ENCODE assay signal across 31 cellular contexts in the genomic region with DNA sequence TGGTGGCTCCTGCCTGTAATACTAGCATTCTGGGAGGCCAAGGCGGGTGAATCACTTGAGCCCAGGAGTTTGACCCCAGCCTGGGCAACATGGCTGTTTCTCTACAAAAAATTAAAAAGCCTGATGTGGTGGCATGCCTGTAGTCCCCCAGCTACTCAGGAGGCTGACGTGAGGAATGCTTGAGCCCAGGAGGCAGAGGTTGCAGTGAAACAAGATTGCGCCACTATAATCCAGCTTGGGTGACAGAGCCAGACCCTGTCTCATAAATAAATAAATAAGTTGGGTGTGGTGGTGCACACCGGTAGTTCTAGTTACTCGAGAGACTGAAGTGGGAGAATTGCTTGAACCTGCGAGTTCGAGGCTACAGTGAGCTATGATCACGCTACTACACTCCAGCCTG.
DNase-seq lines count a peak whose midpoint lies in the region; ATAC-seq, FAIRE-seq and TF ChIP-seq lines count a peak whose summit lies in the region.
"Had no signal": no experiment of that assay in that cellular context is flagged by ENCODE, and none has a peak within 500 bp of the region (broad histone marks: within the 10 kb centered on the region; RNA-seq: fewer than 3 reads in every experiment).

No MANE protein-coding gene starts in this region.

- no peaks in the 10 kb centered on the region for H3K9me3 ChIP-seq in PC-9 (ENCODE audit: insufficient read depth, low read depth)
- H3K9me3 ChIP-seq in H1 (ENCODE audit: insufficient read depth in 2 of 2, low read depth in 1 of 2, low read length in 1 of 2), result no peaks in the 10 kb centered on the region
- H3K9me3 ChIP-seq in trophoblast cell (ENCODE audit: insufficient read depth, low read depth, low read length), result peaks cover 4% of the 10 kb centered on the region
- H3K9me3 ChIP-seq: adrenal gland, pancreas, upper lobe of right lung had no signal

- H4K20me1 ChIP-seq in PC-9 (ENCODE audit: insufficient read depth) (no peaks in the 10 kb centered on the region), H1 (replicated peaks in 1 of 2; ENCODE audit: control insufficient read depth in 1 of 2, insufficient read depth in 2 of 2, low read length in 2 of 2) (peaks cover 0 to 8% of the 10 kb centered on the region in 2 experiments)

- H3K9ac ChIP-seq in H1 (replicated peaks in 1 of 4; ENCODE audit: extremely low read depth in 1 of 4, low read depth in 3 of 4, low read length in 3 of 4) (no peak overlapping the region), trophoblast cell (ENCODE audit: low read length) (no peak overlapping the region)
- H3K9ac ChIP-seq: neural progenitor cell had no signal

- no peak overlapping the region for H2BK5ac ChIP-seq in H1 (ENCODE audit: low read depth, low read length)
- no peak overlapping the region for H2BK5ac ChIP-seq in trophoblast cell (ENCODE audit: low read depth, low read length, poor library complexity)

- H3K36me3 Mint-ChIP-seq in activated CD8-positive, alpha-beta T cell treated with anti-CD3 and anti-CD28 coated beads for 36 hours (ENCODE audit: low read depth), result peaks cover 13% of the 10 kb centered on the region

- H3K79me2 ChIP-seq in PC-9 (ENCODE audit: low read depth), result peaks cover 72% of the 10 kb centered on the region
- H3K79me2 ChIP-seq in H1 (ENCODE audit: control insufficient read depth in 1 of 2, insufficient read depth in 2 of 2, low read length in 2 of 2), result peaks cover 0 to 56% of the 10 kb centered on the region in 2 experiments; a peak in 2 of 4 replicates
- H3K79me2 ChIP-seq in trophoblast cell (ENCODE audit: control insufficient read depth, insufficient read depth, low read length, poor library complexity), result peaks cover 2% of the 10 kb centered on the region

- H2BK120ac ChIP-seq in H1 (replicated peaks; ENCODE audit: low read depth, low read length) (no peak overlapping the region), trophoblast cell (ENCODE audit: insufficient read depth, low read length, poor library complexity) (no peak overlapping the region)

- 70% methylated on average over 8 of the region's 8 CpGs; no CpG with 5 or more reads in 1 of the 2 experiments for WGBS in H1 (ENCODE audit: extremely low coverage in 1 of 2, insufficient coverage in 1 of 2, insufficient read length in 1 of 2, insufficient replicate concordance in 2 of 2, low coverage in 1 of 2, low lambda C conversion rate in 2 of 2, missing lambda C conversion rate in 1 of 2), 2 experiments
- WGBS in trophoblast cell (ENCODE audit: extremely low coverage, insufficient coverage, insufficient read length), result no CpG with 5 or more reads among the region's 8 CpGs

- H3K4me2 ChIP-seq in PC-9 (no peak overlapping the region; the same call in 1 of the 2 replicates), H1 (ENCODE audit: insufficient read depth in 1 of 2, low read depth in 2 of 2, low read length in 2 of 2) (no peak overlapping the region), trophoblast cell (ENCODE audit: low read length) (no peak overlapping the region)
- H3K4me2 ChIP-seq: neural progenitor cell had no signal

- peak; percentile 35 for DNase-seq in EH (ENCODE audit: low read depth)
- DNase-seq in PC-9, result peak in 1 of 2 experiments; percentile 79
- no peak for DNase-seq in H1 (ENCODE audit: low read depth in 1 of 2, low spot score in 2 of 2)
- DNase-seq in trophoblast cell, result peak; percentile 85 to 87
- no peak for DNase-seq in activated T-cell treated with anti-CD3 and anti-CD28 coated beads, Interleukin-2, amount 50 U/mL, for 48 hours
- no peak for DNase-seq in activated CD8-positive, alpha-beta T cell treated with anti-CD3 and anti-CD28 coated beads for 36 hours
- DNase-seq: ACHN; activated CD4-positive, CD25-positive, alpha-beta regulatory T cell; activated naive CD4-positive, alpha-beta T cell treated with anti-CD3 and anti-CD28 coated beads for 36 hours; activated T-cell treated with anti-CD3 and anti-CD28 coated beads, Interleukin-2, amount 50 U/mL, for 72 hours; adrenal gland; CD8-positive, alpha-beta memory T cell; dermis blood vessel endothelial cell; GOT3; hypothalamus; left cardiac atrium; mammary epithelial cell; MM.1S; NCI-H1436 treated with DMSO at 0.1 percent for 48 hours; NCI-H2081 treated with DMSO at 0.1 percent for 48 hours; NCI-H345; pancreas; SJCRH30; stimulated activated naive B cell treated with anti-CD40 and anti-IgM and Interleukin-4, amounts not matched to agents 10 μg/mL and 1 μg/mL and 100 μg/mL, for 72 hours; upper lobe of right lung had no signal

- peaks cover 58% of the 10 kb centered on the region for H3F3A ChIP-seq in PC-9 (ENCODE audit: insufficient read depth, low read depth)

- H3K4me1 ChIP-seq in PC-9 (replicated peaks; ENCODE audit: insufficient read depth) (peaks cover 73% of the 10 kb centered on the region), H1 (replicated peaks in 1 of 4; ENCODE audit: control insufficient read depth in 3 of 4, insufficient read depth in 4 of 4, low read length in 3 of 4) (peaks cover 0 to 5% (median 3%) of the 10 kb centered on the region in 4 experiments; a peak in 3 of 7 replicates), trophoblast cell (ENCODE audit: control insufficient read depth in 1 of 2, insufficient read depth in 2 of 2, low read length in 2 of 2) (peaks cover 20 to 25% of the 10 kb centered on the region in 2 experiments)
- H3K4me1 ChIP-seq: adrenal gland, neural progenitor cell, pancreas, SJCRH30, upper lobe of right lung had no signal

- H3K4ac ChIP-seq in H1 (replicated peaks; ENCODE audit: insufficient read length, low read depth, low read length) (no peak overlapping the region), trophoblast cell (ENCODE audit: low read depth, low read length) (peak overlapping the region; percentile 33)

- H3K27ac ChIP-seq in PC-9 (peak overlapping the region; percentile 41), H1 (ENCODE audit: low read depth, low read length) (no peak overlapping the region), trophoblast cell (ENCODE audit: low read depth, low read length) (peak overlapping the region; percentile 3)
- H3K27ac ChIP-seq: adrenal gland, neural progenitor cell, pancreas, SJCRH30, upper lobe of right lung had no signal

- H3K23me2 ChIP-seq in H1 (ENCODE audit: low read depth, low read length), result no peaks in the 10 kb centered on the region

- H3K4me3 Mint-ChIP-seq in activated CD8-positive, alpha-beta T cell treated with anti-CD3 and anti-CD28 coated beads for 36 hours, result no peak overlapping the region
- H3K4me3 Mint-ChIP-seq: activated naive CD4-positive, alpha-beta T cell treated with anti-CD3 and anti-CD28 coated beads for 36 hours; activated T-cell treated with anti-CD3 and anti-CD28 coated beads, Interleukin-2, amount 50 U/mL, for 72 hours; CD8-positive, alpha-beta memory T cell; central memory CD8-positive, alpha-beta T cell; neural progenitor cell; stimulated activated naive B cell treated with anti-CD40 and anti-IgM and Interleukin-4, amounts not matched to agents 10 μg/mL and 1 μg/mL and 100 μg/mL, for 72 hours had no signal

- no peak for TF ChIP-seq RAD21 in H1 (IDR thresholded peaks at IDR 0.05 in 1 of 2, conservative IDR thresholded peaks at IDR 0.05 in 1 of 2; ENCODE audit: low read depth in 2 of 2, low read length in 2 of 2)

- TF ChIP-seq POLR2A in H1 (IDR thresholded peaks at IDR 0.05; ENCODE audit: control extremely low read depth in 1 of 2, low read depth in 2 of 2, low read length in 2 of 2), result no peak

- CTCF ChIA-PET in PC-9 (lab: Charles Lee) (no interaction called here), H1 (lab: Charles Lee; ENCODE audit: partially characterized antibody) (interaction anchor here (0.6 to 3.3 kb wide), 9 partner anchors 11 to 143 kb away, joined by 3 to 14 read pairs (median 4); no protein-coding TSS in a partner anchor)
- CTCF ChIA-PET in activated CD8-positive, alpha-beta T cell treated with anti-CD3 and anti-CD28 coated beads for 36 hours (lab: Charles Lee), result interaction anchor here (1.1 to 1.7 kb wide), 2 partner anchors 69 to 85 kb away, joined by 3 to 5 read pairs; no protein-coding TSS in a partner anchor

- no peaks in the 10 kb centered on the region for H3K27me3 ChIP-seq in PC-9 (ENCODE audit: insufficient read depth, low read depth)
- H3K27me3 ChIP-seq in H1 (replicated peaks in 1 of 4; ENCODE audit: control insufficient read depth in 3 of 4, extremely low read depth in 1 of 4, insufficient read depth in 3 of 4, low read length in 3 of 4), result no peaks in the 10 kb centered on the region
- H3K27me3 ChIP-seq in trophoblast cell (ENCODE audit: insufficient read depth, low read length), result no peaks in the 10 kb centered on the region
- H3K27me3 ChIP-seq: adrenal gland, neural progenitor cell, pancreas, SJCRH30, upper lobe of right lung had no signal

- peaks cover 2% of the 10 kb centered on the region; the same call in 1 of the 2 replicates for H3K79me1 ChIP-seq in H1 (ENCODE audit: low read depth, low read length)
- H3K79me1 ChIP-seq in trophoblast cell (ENCODE audit: low read length), result peaks cover 15% of the 10 kb centered on the region

- no peak overlapping the region for H4K5ac ChIP-seq in H1 (ENCODE audit: insufficient read length, low read depth, low read length)

- FAIRE-seq in H1 (lab: Jason Lieb, UNC), result no peak
- FAIRE-seq: GM18507, GM19239, pancreas had no signal

- BruUV-seq in PC-9 (replicated peaks; lab: Mats Ljungman, UMichigan), result no TSS peak

- H3K56ac ChIP-seq in H1 (replicated peaks; ENCODE audit: insufficient read length, low read depth, low read length), result no peak overlapping the region

- TF ChIP-seq CTCF in PC-9 (conservative IDR thresholded peaks at IDR 0.05) (no peak), H1 (IDR thresholded peaks at IDR 0.05; ENCODE audit: control extremely low read depth in 1 of 3, insufficient read depth in 1 of 3, low read depth in 1 of 3, low read length in 3 of 3) (no peak)
- no peak for TF ChIP-seq CTCF in activated CD8-positive, alpha-beta T cell treated with anti-CD3 and anti-CD28 coated beads for 36 hours (IDR thresholded peaks at IDR 0.05)

- no peak overlapping the region for H2BK20ac ChIP-seq in H1 (ENCODE audit: low read length)

- no peaks in the 10 kb centered on the region for H3K9me2 ChIP-seq in PC-9 (ENCODE audit: insufficient read depth)

- no peak for TF ChIP-seq EP300 in H1 (IDR thresholded peaks at IDR 0.05; ENCODE audit: borderline replicate concordance in 1 of 2, low read depth in 2 of 2, low read length in 2 of 2)

- no peak for ATAC-seq in HG02623 (IDR thresholded peaks at IDR 0.05; ENCODE audit: unreplicated experiment)
- ATAC-seq in GM18909 (IDR thresholded peaks at IDR 0.05; ENCODE audit: poor library complexity, unreplicated experiment), result no peak
- ATAC-seq in activated CD8-positive, alpha-beta T cell treated with anti-CD3 and anti-CD28 coated beads for 36 hours, result no peak
- ATAC-seq: activated T-cell treated with anti-CD3 and anti-CD28 coated beads, Interleukin-2, amount 50 U/mL, for 72 hours; left cardiac atrium; pancreas; stimulated activated naive B cell treated with anti-CD40 and anti-IgM and Interleukin-4, amounts not matched to agents 10 μg/mL and 1 μg/mL and 100 μg/mL, for 72 hours; upper lobe of right lung had no signal

- H3K18ac ChIP-seq in H1 (ENCODE audit: extremely low read depth, low read length), result no peak overlapping the region
- H3K18ac ChIP-seq in trophoblast cell (ENCODE audit: low read length), result peak overlapping the region; percentile 14

- H2AK5ac ChIP-seq in H1 (ENCODE audit: low read depth, low read length) (no peak overlapping the region), trophoblast cell (ENCODE audit: low read length) (no peak overlapping the region)

- peaks cover 3% of the 10 kb centered on the region for H3K9me3 Mint-ChIP-seq in activated CD8-positive, alpha-beta T cell treated with anti-CD3 and anti-CD28 coated beads for 36 hours
- H3K9me3 Mint-ChIP-seq: activated naive CD4-positive, alpha-beta T cell treated with anti-CD3 and anti-CD28 coated beads for 36 hours; activated T-cell treated with anti-CD3 and anti-CD28 coated beads, Interleukin-2, amount 50 U/mL, for 72 hours; CD8-positive, alpha-beta memory T cell; central memory CD8-positive, alpha-beta T cell had no signal

- no peak overlapping the region for H3K27ac Mint-ChIP-seq in activated CD8-positive, alpha-beta T cell treated with anti-CD3 and anti-CD28 coated beads for 36 hours
- H3K27ac Mint-ChIP-seq: activated naive CD4-positive, alpha-beta T cell treated with anti-CD3 and anti-CD28 coated beads for 36 hours; activated T-cell treated with anti-CD3 and anti-CD28 coated beads, Interleukin-2, amount 50 U/mL, for 72 hours; neural progenitor cell; stimulated activated naive B cell treated with anti-CD40 and anti-IgM and Interleukin-4, amounts not matched to agents 10 μg/mL and 1 μg/mL and 100 μg/mL, for 72 hours had no signal

- POLR2A ChIA-PET in PC-9 (lab: Charles Lee; ENCODE audit: unreplicated experiment) (no interaction called here), H1 (lab: Charles Lee; ENCODE audit: partially characterized antibody) (interaction anchor here (0.7 to 1.6 kb wide), 7 partner anchors 10 to 56 kb away, joined by 3 to 5 read pairs (median 3); no protein-coding TSS in a partner anchor)
- POLR2A ChIA-PET in activated CD8-positive, alpha-beta T cell treated with anti-CD3 and anti-CD28 coated beads for 36 hours (lab: Charles Lee), result no interaction called here

- H3K4me3 ChIP-seq in PC-9, result no peak overlapping the region
- no peak overlapping the region for H3K4me3 ChIP-seq in H1 (ENCODE audit: extremely low read depth in 1 of 4, insufficient read depth in 2 of 4, low read depth in 3 of 4, low read length in 4 of 4)
- H3K4me3 ChIP-seq in trophoblast cell (ENCODE audit: low read depth, low read length), result no peak overlapping the region
- H3K4me3 ChIP-seq: adrenal gland, neural progenitor cell, pancreas, SJCRH30, upper lobe of right lung had no signal

- H2AFZ ChIP-seq in PC-9 (no peak overlapping the region), H1 (ENCODE audit: low read length) (no peak overlapping the region), trophoblast cell (ENCODE audit: insufficient read depth, low read length, poor library complexity) (no peak overlapping the region)
- H2AFZ ChIP-seq: neural progenitor cell had no signal

- H3K4me1 Mint-ChIP-seq in activated CD8-positive, alpha-beta T cell treated with anti-CD3 and anti-CD28 coated beads for 36 hours (ENCODE audit: low read depth), result peaks cover 39% of the 10 kb centered on the region
- H3K4me1 Mint-ChIP-seq: neural progenitor cell had no signal

- H3K23ac ChIP-seq in H1 (ENCODE audit: insufficient read length) (no peak overlapping the region), trophoblast cell (ENCODE audit: low read length) (no peak overlapping the region)

- intact Hi-C loops in PC-9 (cut with micrococcal nuclease; ENCODE audit: unreplicated experiment), result no loop called here
- intact Hi-C loops in activated CD8-positive, alpha-beta T cell treated with anti-CD3 and anti-CD28 coated beads for 36 hours (cut with micrococcal nuclease), result no loop called here

- no peaks in the 10 kb centered on the region for H3K27me3 Mint-ChIP-seq in activated CD8-positive, alpha-beta T cell treated with anti-CD3 and anti-CD28 coated beads for 36 hours
- H3K27me3 Mint-ChIP-seq: central memory CD8-positive, alpha-beta T cell; stimulated activated naive B cell treated with anti-CD40 and anti-IgM and Interleukin-4, amounts not matched to agents 10 μg/mL and 1 μg/mL and 100 μg/mL, for 72 hours had no signal

- H3K14ac ChIP-seq in H1 (ENCODE audit: insufficient read length), result no peak overlapping the region
- no peak overlapping the region for H3K14ac ChIP-seq in trophoblast cell (ENCODE audit: low read length)

- H4K12ac ChIP-seq in trophoblast cell (ENCODE audit: low read depth, low read length), result no peak overlapping the region

- no peak overlapping the region for H2BK15ac ChIP-seq in H1 (ENCODE audit: low read length)

- no peak overlapping the region for H4K8ac ChIP-seq in H1 (ENCODE audit: extremely low read depth, insufficient read depth, low read length)
- no peak overlapping the region for H4K8ac ChIP-seq in trophoblast cell (ENCODE audit: low read depth, low read length)

- H3K36me3 ChIP-seq in PC-9 (ENCODE audit: low read depth) (peaks cover 32% of the 10 kb centered on the region), H1 (ENCODE audit: control insufficient read depth in 2 of 4, insufficient read depth in 4 of 4, low read length in 3 of 4) (peaks cover 2 to 5% (median 3%) of the 10 kb centered on the region in 4 experiments; a peak in 4 of 8 replicates), trophoblast cell (ENCODE audit: control insufficient read depth in 1 of 2, insufficient read depth in 2 of 2, low read length in 2 of 2) (peaks cover 14 to 20% of the 10 kb centered on the region in 2 experiments)
- H3K36me3 ChIP-seq: adrenal gland, pancreas, upper lobe of right lung had no signal

- no peak overlapping the region for H4K91ac ChIP-seq in H1 (replicated peaks; ENCODE audit: insufficient read length, low read length)
- no peak overlapping the region for H4K91ac ChIP-seq in trophoblast cell (ENCODE audit: low read depth, low read length)

- H2BK12ac ChIP-seq in H1 (ENCODE audit: low read depth, low read length) (no peak overlapping the region), trophoblast cell (ENCODE audit: low read length) (no peak overlapping the region)

Comparison
In these comparisons a context has a peak if more than half of its experiments do, and no peak if none do; other contexts are left out.
1. DNase-seq: peak in EH (single experiment) and trophoblast cell (2 of 2); none in H1 (0 of 2), activated T-cell treated with anti-CD3 and anti-CD28 coated beads, Interleukin-2, amount 50 U/mL, for 48 hours (0 of 2) and activated CD8-positive, alpha-beta T cell treated with anti-CD3 and anti-CD28 coated beads for 36 hours (single experiment).